In genomic region chr17:38906429-38907172, GRCh38 we compare ENCODE assay signal across 13 cellular contexts. TPM values are rescaled to one million over a fixed set of nuclear protein-coding genes. Genes with fewer than 3 reads are reported as not detected.
DNase-seq lines count a peak whose midpoint lies in the region; ATAC-seq and TF ChIP-seq lines count a peak whose summit lies in the region.
"Had no signal": no experiment of that assay in that cellular context is flagged by ENCODE, and none has a peak within 500 bp of the region (broad histone marks: within the 10 kb centered on the region; RNA-seq: fewer than 3 reads in every experiment).

No MANE protein-coding gene starts in this region.

- peak overlapping the region; percentile 68 for H3K4me2 ChIP-seq in BLaER1

- H3K9ac ChIP-seq in BLaER1, result peak overlapping the region; percentile 26; the same call in 1 of the 2 replicates

- peak overlapping the region; percentile 77 for H3K27ac ChIP-seq in BLaER1

- H3K4me1 Mint-ChIP-seq in IgD-negative memory B cell (peaks cover 12 to 27% (median 18%) of the 10 kb centered on the region in 3 donors), endothelial cell (ENCODE audit: unreplicated experiment) (peaks cover 21% of the 10 kb centered on the region)
- peaks cover 67% of the 10 kb centered on the region for H3K4me1 Mint-ChIP-seq in dendritic cell treated with granulocyte-macrophage colony-stimulating factor and Interleukin-4, amounts not matched to agents 40 ng/mL and 50 ng/mL, for 4 days (ENCODE audit: low read depth)
- peaks cover 11 to 63% (median 42%) of the 10 kb centered on the region in 4 donors for H3K4me1 Mint-ChIP-seq in naive thymus-derived CD8-positive, alpha-beta T cell

- intact Hi-C loops in dendritic cell treated with granulocyte-macrophage colony-stimulating factor and Interleukin-4, amounts not matched to agents 40 ng/mL and 50 ng/mL, for 4 days (cut with micrococcal nuclease), result loop anchor here (10.0 kb wide), 1 partner anchor 82 kb away; the partner anchor contains the start of gene CWC25

- ATAC-seq in naive thymus-derived CD8-positive, alpha-beta T cell, result no peak
- no peak for ATAC-seq in HG02759 (IDR thresholded peaks at IDR 0.05; ENCODE audit: unreplicated experiment)
- ATAC-seq: left colon had no signal

- POLR2A ChIA-PET in naive thymus-derived CD8-positive, alpha-beta T cell (lab: Charles Lee), result interaction anchor here (1.5 to 2.4 kb wide), 6 partner anchors 13 to 53 kb away, joined by 3 to 8 read pairs (median 6); partner anchors contain the start of genes LASP1 and RPL23

- H3K27me3 Mint-ChIP-seq in IgD-negative memory B cell, result no peaks in the 10 kb centered on the region
- no peaks in the 10 kb centered on the region for H3K27me3 Mint-ChIP-seq in dendritic cell treated with granulocyte-macrophage colony-stimulating factor and Interleukin-4, amounts not matched to agents 40 ng/mL and 50 ng/mL, for 4 days
- H3K27me3 Mint-ChIP-seq in naive thymus-derived CD8-positive, alpha-beta T cell, result no peaks in the 10 kb centered on the region
- H3K27me3 Mint-ChIP-seq in endothelial cell (ENCODE audit: unreplicated experiment), result peaks cover 1% of the 10 kb centered on the region
- H3K27me3 Mint-ChIP-seq: progenitor cell of endocrine pancreas had no signal

- H3K4me3 Mint-ChIP-seq in IgD-negative memory B cell (peak overlapping the region in 1 of 4 donors; percentile 77), endothelial cell (ENCODE audit: unreplicated experiment) (no peak overlapping the region)
- no peak overlapping the region for H3K4me3 Mint-ChIP-seq in dendritic cell treated with granulocyte-macrophage colony-stimulating factor and Interleukin-4, amounts not matched to agents 40 ng/mL and 50 ng/mL, for 4 days
- no peak overlapping the region for H3K4me3 Mint-ChIP-seq in naive thymus-derived CD8-positive, alpha-beta T cell

- no peak for DNase-seq in naive thymus-derived CD8-positive, alpha-beta T cell
- DNase-seq in endothelial cell (ENCODE audit: low spot score) (no peak), NCI-H2196 (lab: John Stamatoyannopoulos, UW; ENCODE audit: unreplicated experiment) (no peak), AML-193 (lab: John Stamatoyannopoulos, UW) (no peak)
- DNase-seq: aorta, COR-L47, left colon, NCI-H1694 treated with DMSO at 0.1 percent for 48 hours had no signal

- H3K27me3 ChIP-seq in BLaER1, result no peaks in the 10 kb centered on the region

- H3K36me3 ChIP-seq in BLaER1, result peaks cover 69% of the 10 kb centered on the region

- peak overlapping the region in 2 of 3 donors; percentile 37 to 86 for H3K27ac Mint-ChIP-seq in IgD-negative memory B cell
- peak overlapping the region; percentile 56 for H3K27ac Mint-ChIP-seq in dendritic cell treated with granulocyte-macrophage colony-stimulating factor and Interleukin-4, amounts not matched to agents 40 ng/mL and 50 ng/mL, for 4 days
- peak overlapping the region in 9 of 10 donors; percentile 5 to 90 (median 67) for H3K27ac Mint-ChIP-seq in naive thymus-derived CD8-positive, alpha-beta T cell
- H3K27ac Mint-ChIP-seq in endothelial cell (ENCODE audit: unreplicated experiment), result no peak overlapping the region

- H4K20me1 ChIP-seq in BLaER1, result 0 out of 2 replicates have a peak, but pooled peaks cover 5% of the 10 kb centered on the region

- H3K4me1 ChIP-seq in BLaER1, result peaks cover 60% of the 10 kb centered on the region

- H3K9me3 ChIP-seq in BLaER1, result no peaks in the 10 kb centered on the region; the same call in 1 of the 2 replicates

- no peak overlapping the region for H3K4me3 ChIP-seq in BLaER1

- no peak for TF ChIP-seq CTCF in endothelial cell (IDR thresholded peaks at IDR 0.05; ENCODE audit: unreplicated experiment)

- H3K9me3 Mint-ChIP-seq in IgD-negative memory B cell (no peaks in the 10 kb centered on the region), endothelial cell (ENCODE audit: unreplicated experiment) (no peaks in the 10 kb centered on the region)
- H3K9me3 Mint-ChIP-seq in dendritic cell treated with granulocyte-macrophage colony-stimulating factor and Interleukin-4, amounts not matched to agents 40 ng/mL and 50 ng/mL, for 4 days, result no peaks in the 10 kb centered on the region
- no peaks in the 10 kb centered on the region for H3K9me3 Mint-ChIP-seq in naive thymus-derived CD8-positive, alpha-beta T cell

- H3K36me3 Mint-ChIP-seq in IgD-negative memory B cell, result no peaks in the 10 kb centered on the region
- H3K36me3 Mint-ChIP-seq in dendritic cell treated with granulocyte-macrophage colony-stimulating factor and Interleukin-4, amounts not matched to agents 40 ng/mL and 50 ng/mL, for 4 days (ENCODE audit: low read depth), result peaks cover 89% of the 10 kb centered on the region
- H3K36me3 Mint-ChIP-seq in naive thymus-derived CD8-positive, alpha-beta T cell, result peaks cover 0 to 63% (median 12%) of the 10 kb centered on the region in 3 donors
- H3K36me3 Mint-ChIP-seq in endothelial cell (ENCODE audit: low read depth, unreplicated experiment), result peaks cover 11% of the 10 kb centered on the region

RNA-seq across cellular contexts. Expression of gene LASP1, which starts 36.7 kb away (rescaled TPM):
- polyA plus RNA-seq in IgD-negative memory B cell, result 44.5 TPM
- 100 to 1,000 TPM; 103 to 107 TPM for total RNA-seq in naive thymus-derived CD8-positive, alpha-beta T cell
- 10 to 100 TPM; 50.1 to 53.1 (median 52.0) TPM for polyA plus RNA-seq in naive thymus-derived CD8-positive, alpha-beta T cell
- total RNA-seq in endothelial cell (ENCODE audit: unreplicated experiment), result 146 TPM

RNA-seq across cellular contexts. Expression of gene RPL23, which starts 53.1 kb away (rescaled TPM):
- 1,385 TPM for polyA plus RNA-seq in IgD-negative memory B cell
- 1,000 to 10,000 TPM; 1,755 to 1,793 TPM for total RNA-seq in naive thymus-derived CD8-positive, alpha-beta T cell
- 1,000 to 10,000 TPM; 1,506 to 1,897 (median 1,688) TPM for polyA plus RNA-seq in naive thymus-derived CD8-positive, alpha-beta T cell
- 2,464 TPM for total RNA-seq in endothelial cell (ENCODE audit: unreplicated experiment)
